In the genomic region with DNA sequence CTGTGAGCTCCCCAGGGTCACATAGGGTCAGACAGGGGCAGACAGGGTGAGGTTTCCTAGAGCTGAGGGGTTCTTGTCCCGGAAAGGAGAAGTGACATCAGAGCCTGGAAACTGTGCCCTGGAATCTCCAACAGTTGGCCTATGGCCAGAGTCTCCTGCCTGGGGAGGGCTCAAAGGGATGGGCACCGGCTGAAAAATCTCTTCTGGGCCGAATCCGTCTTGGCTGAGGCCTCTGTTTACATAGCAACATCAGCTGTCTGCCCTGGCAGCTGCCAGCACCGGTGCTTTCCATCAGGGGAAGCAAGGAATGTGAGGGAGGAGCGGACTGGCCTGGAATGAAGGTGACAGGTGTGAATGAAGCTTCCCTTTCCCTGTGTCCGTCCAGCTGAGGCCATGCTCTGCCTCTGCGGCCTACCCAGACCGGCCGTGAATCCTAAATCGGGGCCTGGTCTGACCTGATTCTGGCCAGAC, we compare ENCODE assay signal across 8 cellular contexts. TPM values are rescaled to one million over a fixed set of nuclear protein-coding genes. Genes with fewer than 3 reads are reported as not detected.
DNase-seq lines count a peak whose midpoint lies in the region; ATAC-seq and TF ChIP-seq lines count a peak whose summit lies in the region.

No MANE protein-coding gene starts in this region.

- H4K5ac ChIP-seq in H9 (ENCODE audit: insufficient read length, low read depth, low read length), result no peak overlapping the region

- H3K14ac ChIP-seq in H9 (ENCODE audit: insufficient read depth, low read length), result no peak overlapping the region

- no peak overlapping the region for H4K91ac ChIP-seq in H9 (ENCODE audit: insufficient read length, low read depth, low read length)

- no peak overlapping the region for H3K4me3 Mint-ChIP-seq in H9
- H3K4me3 Mint-ChIP-seq in activated CD8-positive, alpha-beta T cell treated with anti-CD3 and anti-CD28 coated beads, Interleukin-2, amount 10 ng/mL, durations not matched to agents 7 days and 5 days, result no peak overlapping the region

- no peaks in the 10 kb centered on the region for H4K20me1 ChIP-seq in H9 (ENCODE audit: control insufficient read depth, insufficient read depth, insufficient read length)

- H3K23me2 ChIP-seq in H9 (ENCODE audit: insufficient read length, low read depth, low read length, poor library complexity, severe bottlenecking), result no peaks in the 10 kb centered on the region

- H3K4me2 ChIP-seq in H9 (ENCODE audit: insufficient read depth, insufficient read length, low read length), result no peak overlapping the region

- no peak for ATAC-seq in HG03108 (IDR thresholded peaks at IDR 0.05; ENCODE audit: unreplicated experiment)
- ATAC-seq in activated CD8-positive, alpha-beta T cell treated with anti-CD3 and anti-CD28 coated beads, Interleukin-2, amount 10 ng/mL, durations not matched to agents 7 days and 5 days, result no peak
- ATAC-seq in GM18520 (IDR thresholded peaks at IDR 0.05; ENCODE audit: unreplicated experiment), result no peak

- no peak overlapping the region for H3K9ac ChIP-seq in H9 (ENCODE audit: extremely low read depth, insufficient read length, low read length)

- no peak overlapping the region for H2BK12ac ChIP-seq in H9 (ENCODE audit: insufficient read length, low read depth, low read length)

- WGBS in H9 (ENCODE audit: extremely low coverage, insufficient read length, low lambda C conversion rate), result no CpG with 5 or more reads among the region's 11 CpGs

- no peaks in the 10 kb centered on the region for H3K27me3 ChIP-seq in H9 (ENCODE audit: insufficient read depth, low read length)
- H3K27me3 ChIP-seq in cardiac muscle cell, result no peaks in the 10 kb centered on the region

- no peak overlapping the region for H2BK120ac ChIP-seq in H9 (ENCODE audit: low read depth, low read length, poor library complexity, severe bottlenecking)

- no peak overlapping the region for H3K4ac ChIP-seq in H9 (ENCODE audit: low read depth, low read length)

- no peak overlapping the region for H3K4me3 ChIP-seq in cardiac muscle cell

- no peak overlapping the region for H2BK20ac ChIP-seq in H9 (ENCODE audit: low read depth, low read length, poor library complexity, severe bottlenecking)

- H3K23ac ChIP-seq in H9 (ENCODE audit: insufficient read length, low read depth, low read length), result no peak overlapping the region

- H3K27ac Mint-ChIP-seq in H9, result 0 out of 7 replicates have a peak overlapping the region, but pooled peaks of 1 of the 3 experiments have one; percentile 87
- no peak overlapping the region for H3K27ac Mint-ChIP-seq in activated CD8-positive, alpha-beta T cell treated with anti-CD3 and anti-CD28 coated beads, Interleukin-2, amount 10 ng/mL, durations not matched to agents 7 days and 5 days

- H2AFZ ChIP-seq in H9 (ENCODE audit: low read length), result no peak overlapping the region

- no peaks in the 10 kb centered on the region for H3K79me2 ChIP-seq in H9 (ENCODE audit: insufficient read depth, low read length)

- H3K9me3 Mint-ChIP-seq in H9, result no peaks in the 10 kb centered on the region
- no peaks in the 10 kb centered on the region for H3K9me3 Mint-ChIP-seq in activated CD8-positive, alpha-beta T cell treated with anti-CD3 and anti-CD28 coated beads, Interleukin-2, amount 10 ng/mL, durations not matched to agents 7 days and 5 days (ENCODE audit: insufficient read depth)

- no peaks in the 10 kb centered on the region; the same call in 1 of the 2 replicates for H3K27me3 Mint-ChIP-seq in H9 (ENCODE audit: low read depth)
- no peaks in the 10 kb centered on the region for H3K27me3 Mint-ChIP-seq in activated CD8-positive, alpha-beta T cell treated with anti-CD3 and anti-CD28 coated beads, Interleukin-2, amount 10 ng/mL, durations not matched to agents 7 days and 5 days (ENCODE audit: low read depth)

- no peaks in the 10 kb centered on the region for H3K79me1 ChIP-seq in H9 (ENCODE audit: insufficient read depth, low read depth, low read length, poor library complexity, severe bottlenecking)

- CTCF ChIA-PET in activated CD8-positive, alpha-beta T cell treated with anti-CD3 and anti-CD28 coated beads, Interleukin-2, amount 10 ng/mL, durations not matched to agents 7 days and 5 days (lab: Charles Lee), result interaction anchor here (2.6 kb wide), 1 partner anchor 14 kb away, joined by 7 read pairs; no protein-coding TSS in a partner anchor

- no peaks in the 10 kb centered on the region for H3K36me3 ChIP-seq in cardiac muscle cell

- no peak overlapping the region for H4K8ac ChIP-seq in H9 (replicated peaks; ENCODE audit: insufficient read length, low read depth, low read length)

- TF ChIP-seq CTCF in H9 (conservative IDR thresholded peaks at IDR 0.05), result no peak
- no peak for TF ChIP-seq CTCF in cardiac muscle cell (IDR thresholded peaks at IDR 0.05; ENCODE audit: low read depth, low read length)

- no peak overlapping the region for H3T11ph ChIP-seq in H9 (ENCODE audit: low read length)

- no peak overlapping the region for H3K18ac ChIP-seq in H9 (ENCODE audit: insufficient read length, low read depth, low read length)

- peaks cover 49 to 51% of the 10 kb centered on the region in 2 experiments for H3K4me1 Mint-ChIP-seq in H9
- peaks cover 12% of the 10 kb centered on the region for H3K4me1 Mint-ChIP-seq in activated CD8-positive, alpha-beta T cell treated with anti-CD3 and anti-CD28 coated beads, Interleukin-2, amount 10 ng/mL, durations not matched to agents 7 days and 5 days (ENCODE audit: low read depth)

- H3K4me1 ChIP-seq in H9 (ENCODE audit: insufficient read depth, low read length), result peaks cover 7% of the 10 kb centered on the region; the same call in 1 of the 2 replicates
- H3K4me1 ChIP-seq in cardiac muscle cell (ENCODE audit: low read depth), result no peaks in the 10 kb centered on the region

- H3K27ac ChIP-seq in H9 (ENCODE audit: insufficient read length, low read depth, low read length) (no peak overlapping the region), cardiac muscle cell (peak overlapping the region; percentile 32)

- H2BK5ac ChIP-seq in H9 (ENCODE audit: insufficient read length, low read length), result no peak overlapping the region

- no peak overlapping the region for H2AK5ac ChIP-seq in H9 (ENCODE audit: insufficient read length, low read length)

- no peak overlapping the region for H3K56ac ChIP-seq in H9 (ENCODE audit: insufficient read length, low read depth, low read length)

- H2BK15ac ChIP-seq in H9 (ENCODE audit: low read depth, low read length), result no peak overlapping the region

- DNase-seq in H9 (peak; percentile 52), NCI-H69 (lab: John Stamatoyannopoulos, UW) (peak; percentile 80), cardiac muscle cell (ENCODE audit: low read depth in 1 of 2, low spot score in 1 of 2) (peak; percentile 14 to 18), renal cortical epithelial cell (ENCODE audit: low read depth) (peak; percentile 16)
- DNase-seq in activated CD8-positive, alpha-beta T cell treated with anti-CD3 and anti-CD28 coated beads, Interleukin-2, amount 10 ng/mL, durations not matched to agents 7 days and 5 days, result no peak
- no peak for DNase-seq in stimulated activated naive CD4-positive, alpha-beta T cell treated with Interleukin-2 at 50 U/mL for 16 hours (lab: John Stamatoyannopoulos, UW)

- peaks cover 53 to 96% (median 59%) of the 10 kb centered on the region in 3 experiments for H3K36me3 Mint-ChIP-seq in H9 (ENCODE audit: insufficient read depth in 1 of 3, low read depth in 3 of 3)
- H3K36me3 Mint-ChIP-seq in activated CD8-positive, alpha-beta T cell treated with anti-CD3 and anti-CD28 coated beads, Interleukin-2, amount 10 ng/mL, durations not matched to agents 7 days and 5 days (ENCODE audit: low read depth), result no peaks in the 10 kb centered on the region

- H3K9me3 ChIP-seq in H9 (ENCODE audit: control insufficient read depth, low read depth, low read length) (no peaks in the 10 kb centered on the region), cardiac muscle cell (ENCODE audit: low read depth) (no peaks in the 10 kb centered on the region)

- POLR2A ChIA-PET in activated CD8-positive, alpha-beta T cell treated with anti-CD3 and anti-CD28 coated beads, Interleukin-2, amount 10 ng/mL, durations not matched to agents 7 days and 5 days (lab: Charles Lee), result no interaction called here

RNA-seq across cellular contexts. Expression of gene VASH2, which starts 30.7 kb away (rescaled TPM):
- 76.1 and 79.5 TPM in 2 replicates for total RNA-seq in H9 (2021)
- 3.4 and 5.9 TPM in 2 replicates for total RNA-seq in cardiac muscle cell
- polyA plus RNA-seq in cardiac muscle cell, result 2.8 and 5.8 TPM in 2 replicates
- total RNA-seq in renal cortical epithelial cell, result 0.35 TPM in 1 of 2 replicates, not detected in the other
- under 1 TPM; 0.16 to 0.21 TPM for total RNA-seq in activated CD8-positive, alpha-beta T cell treated with anti-CD3 and anti-CD28 coated beads, Interleukin-2, amount 10 ng/mL, durations not matched to agents 7 days and 5 days

RNA-seq across cellular contexts. Expression of gene ANGEL2, which starts 34.6 kb away (rescaled TPM):
- total RNA-seq in H9 (2021), result 42.4 and 47.8 TPM in 2 replicates
- total RNA-seq in cardiac muscle cell, result 36.0 and 41.2 TPM in 2 replicates
- 25.1 and 37.5 TPM in 2 replicates for polyA plus RNA-seq in cardiac muscle cell
- total RNA-seq in renal cortical epithelial cell, result 43.7 and 44.3 TPM in 2 replicates
- 10 to 100 TPM; 39.6 to 41.5 TPM for total RNA-seq in activated CD8-positive, alpha-beta T cell treated with anti-CD3 and anti-CD28 coated beads, Interleukin-2, amount 10 ng/mL, durations not matched to agents 7 days and 5 days

Comparison
In these comparisons a context has a peak if more than half of its experiments do, and no peak if none do; other contexts are left out.
1. DNase-seq: peak in H9 (single experiment), NCI-H69 (single experiment), cardiac muscle cell (2 of 2) and renal cortical epithelial cell (single experiment); none in activated CD8-positive, alpha-beta T cell treated with anti-CD3 and anti-CD28 coated beads, Interleukin-2, amount 10 ng/mL, durations not matched to agents 7 days and 5 days (single experiment) and stimulated activated naive CD4-positive, alpha-beta T cell treated with Interleukin-2 at 50 U/mL for 16 hours (single experiment).
2. RNA of gene VASH2, which starts 30.7 kb away (total RNA-seq): 76.1 to 79.5 TPM in H9; 3.4 to 5.9 TPM in cardiac muscle cell, 0.35 TPM in renal cortical epithelial cell and 0.16 to 0.21 TPM in activated CD8-positive, alpha-beta T cell treated with anti-CD3 and anti-CD28 coated beads, Interleukin-2, amount 10 ng/mL, durations not matched to agents 7 days and 5 days; every median in the first group is over 10 times any median in the second.